In genomic region chr7:38142736-38143135, GRCh38 we compare ENCODE assay signal across 16 cellular contexts. TPM values are rescaled to one million over a fixed set of nuclear protein-coding genes. Genes with fewer than 3 reads are reported as not detected.
DNase-seq lines count a peak whose midpoint lies in the region; ATAC-seq, FAIRE-seq and TF ChIP-seq lines count a peak whose summit lies in the region.
"Had no signal": no experiment of that assay in that cellular context is flagged by ENCODE, and none has a peak within 500 bp of the region (broad histone marks: within the 10 kb centered on the region; RNA-seq: fewer than 3 reads in every experiment).

No MANE protein-coding gene starts in this region.

- H3K36me3 Mint-ChIP-seq in activated naive CD8-positive, alpha-beta T cell treated with anti-CD3 and anti-CD28 coated beads, Interleukin-2, amount 50 U/mL, for 24 hours (ENCODE audit: low read depth): no peaks in the 10 kb centered on the region
- H3K36me3 Mint-ChIP-seq in T-cell: no peaks in the 10 kb centered on the region

- ATAC-seq in GM18907 (IDR thresholded peaks at IDR 0.05; ENCODE audit: unreplicated experiment) (peak; percentile 84), GM21619 (IDR thresholded peaks at IDR 0.05; ENCODE audit: unreplicated experiment) (peak; percentile 78), HG03045 (IDR thresholded peaks at IDR 0.05; ENCODE audit: unreplicated experiment) (peak; percentile 95), GM12878 (peak; percentile 88), T-cell (replicated peaks in 1 of 4) (no peak)
- no peak for ATAC-seq in activated naive CD8-positive, alpha-beta T cell treated with anti-CD3 and anti-CD28 coated beads, Interleukin-2, amount 50 U/mL, for 24 hours

- BruUV-seq in GM12878 (replicated peaks; lab: Mats Ljungman, UMichigan): no TSS peak

- H4K20me1 ChIP-seq in GM12878 (ENCODE audit: control insufficient read depth, insufficient read depth): no peaks in the 10 kb centered on the region
- H4K20me1 ChIP-seq: BLaER1 treated with 17β-estradiol and CSF1 and Interleukin-3, amounts not matched to agents 10 nM and 100 nM had no signal

- H3K9ac ChIP-seq in GM12878 (ENCODE audit: control insufficient read depth, insufficient read depth, low read length): no peak overlapping the region
- H3K9ac ChIP-seq: BLaER1 treated with 17β-estradiol and CSF1 and Interleukin-3, amounts not matched to agents 10 nM and 100 nM had no signal

- SMC1A ChIA-PET in GM12878 (lab: Charles Lee; ENCODE audit: uncharacterized antibody, unreplicated experiment): interaction anchor here (0.7 to 1.5 kb wide), 6 partner anchors 9 to 73 kb away, joined by 3 to 7 read pairs (median 4); no protein-coding TSS in a partner anchor

- TF ChIP-seq POLR2A in GM12878 (IDR thresholded peaks at IDR 0.05; ENCODE audit: low read depth, low read length) (no peak), ovary (IDR thresholded peaks at IDR 0.05) (no peak)

- H3K27me3 Mint-ChIP-seq in activated naive CD8-positive, alpha-beta T cell treated with anti-CD3 and anti-CD28 coated beads, Interleukin-2, amount 50 U/mL, for 24 hours: no peaks in the 10 kb centered on the region
- peaks cover 0 to 4% of the 10 kb centered on the region in 2 donors for H3K27me3 Mint-ChIP-seq in T-cell

- RAD21 ChIA-PET in GM12878 (lab: Charles Lee; ENCODE audit: unreplicated experiment): interaction anchor here (0.6 to 0.9 kb wide), 2 partner anchors 35 to 241 kb away, joined by 3 to 4 read pairs; partner anchors contain the start of gene STARD3NL

- H2AFZ ChIP-seq in GM12878 (ENCODE audit: control insufficient read depth, low read depth, low read length): no peak overlapping the region

- in situ Hi-C loops in GM12878 (cut with MboI): no loop called here

- H3K4me3 ChIP-seq in GM12878 (no peak overlapping the region), ovary (no peak overlapping the region), tibial artery (no peak overlapping the region)
- H3K4me3 ChIP-seq: BLaER1 treated with 17β-estradiol and CSF1 and Interleukin-3, amounts not matched to agents 10 nM and 100 nM had no signal

- 47% methylated on average over 3 of the region's 3 CpGs for WGBS in GM12878 (ENCODE audit: insufficient coverage, insufficient replicate concordance, low lambda C conversion rate, missing lambda C conversion rate)
- WGBS in ovary, 3 donors: 64 to 73% (median 68%) methylated on average over 3 of the region's 3 CpGs

- no peak for TF ChIP-seq CTCF in GM12878 (IDR thresholded peaks at IDR 0.05 in 2 of 3, conservative IDR thresholded peaks at IDR 0.05 in 1 of 3; ENCODE audit: control insufficient read depth in 2 of 3, extremely low read depth in 1 of 3, insufficient read depth in 1 of 3, low read depth in 3 of 3, low read length in 3 of 3)
- TF ChIP-seq CTCF in ovary (IDR thresholded peaks at IDR 0.05): no peak
- no peak for TF ChIP-seq CTCF in tibial artery (IDR thresholded peaks at IDR 0.05)

- H3K4me2 ChIP-seq in GM12878 (ENCODE audit: control insufficient read depth, insufficient read depth): no peak overlapping the region
- H3K4me2 ChIP-seq: BLaER1 treated with 17β-estradiol and CSF1 and Interleukin-3, amounts not matched to agents 10 nM and 100 nM had no signal

- CTCF ChIA-PET in GM12878 (lab: Yijun Ruan, JAX): interaction anchor here (0.5 to 2.6 kb wide), 11 partner anchors 11 to 693 kb away, joined by 3 to 9 read pairs (median 4); partner anchors contain the start of gene SFRP4
- CTCF ChIA-PET in T-cell (lab: Charles Lee): interaction anchor here in 1 of 2 donors (0.7 kb wide), 1 partner anchor 26 kb away, joined by 5 read pairs; no protein-coding TSS in a partner anchor

- no peak overlapping the region for H3K27ac ChIP-seq in GM12878 (ENCODE audit: control insufficient read depth, insufficient read depth)
- H3K27ac ChIP-seq in ovary: no peak overlapping the region
- H3K27ac ChIP-seq in tibial artery: no peak overlapping the region
- H3K27ac ChIP-seq: BLaER1 treated with 17β-estradiol and CSF1 and Interleukin-3, amounts not matched to agents 10 nM and 100 nM; neutrophil had no signal

- no peak overlapping the region for H3K4me3 Mint-ChIP-seq in activated naive CD8-positive, alpha-beta T cell treated with anti-CD3 and anti-CD28 coated beads, Interleukin-2, amount 50 U/mL, for 24 hours
- no peak overlapping the region for H3K4me3 Mint-ChIP-seq in T-cell
- H3K4me3 Mint-ChIP-seq: activated T-helper 1 cell treated with anti-CD3 and anti-CD28 coated beads, Interleukin-12 subunit alpha, Interleukin-12 subunit beta, Interleukin-2, Interleukin-4 antibody, amounts not matched to agents 30 ng/mL and 10 ng/mL and 1 ng/mL, durations not matched to agents 14 hours and 24 hours and 36 hours; HFFc6 had no signal

- FAIRE-seq in GM12878 (lab: Jason Lieb, UNC): peak; percentile 64

- H3K27ac Mint-ChIP-seq in activated naive CD8-positive, alpha-beta T cell treated with anti-CD3 and anti-CD28 coated beads, Interleukin-2, amount 50 U/mL, for 24 hours: no peak overlapping the region
- H3K27ac Mint-ChIP-seq in T-cell: no peak overlapping the region
- H3K27ac Mint-ChIP-seq: activated T-helper 1 cell treated with anti-CD3 and anti-CD28 coated beads, Interleukin-12 subunit alpha, Interleukin-12 subunit beta, Interleukin-2, Interleukin-4 antibody, amounts not matched to agents 30 ng/mL and 10 ng/mL and 1 ng/mL, durations not matched to agents 14 hours and 24 hours and 36 hours; HFFc6 had no signal

- POLR2A ChIA-PET in GM12878 (lab: Charles Lee): interaction anchor here (0.7 kb wide), 1 partner anchor 44 kb away, joined by 3 read pairs; no protein-coding TSS in a partner anchor
- POLR2A ChIA-PET in T-cell (lab: Charles Lee): interaction anchor here in 1 of 2 donors (0.6 kb wide), 1 partner anchor 241 kb away, joined by 6 read pairs; no protein-coding TSS in a partner anchor

- no peaks in the 10 kb centered on the region for H3K36me3 ChIP-seq in GM12878 (ENCODE audit: control insufficient read depth in 2 of 2, insufficient read depth in 2 of 2, low read length in 1 of 2)
- no peaks in the 10 kb centered on the region for H3K36me3 ChIP-seq in ovary
- no peaks in the 10 kb centered on the region for H3K36me3 ChIP-seq in tibial artery
- H3K36me3 ChIP-seq: BLaER1 treated with 17β-estradiol and CSF1 and Interleukin-3, amounts not matched to agents 10 nM and 100 nM; neutrophil had no signal

- peaks cover 7% of the 10 kb centered on the region for H3K4me1 ChIP-seq in GM12878 (ENCODE audit: control insufficient read depth, insufficient read depth, low read length)
- no peaks in the 10 kb centered on the region for H3K4me1 ChIP-seq in ovary (ENCODE audit: insufficient read depth)
- H3K4me1 ChIP-seq in tibial artery: no peaks in the 10 kb centered on the region
- H3K4me1 ChIP-seq: BLaER1 treated with 17β-estradiol and CSF1 and Interleukin-3, amounts not matched to agents 10 nM and 100 nM had no signal

- TF ChIP-seq RAD21 in GM12878 (IDR thresholded peaks at IDR 0.05; ENCODE audit: insufficient read depth, low read depth, low read length): no peak

- H3K27me3 ChIP-seq in GM12878 (replicated peaks in 1 of 2; ENCODE audit: control insufficient read depth in 2 of 2, insufficient read depth in 2 of 2, low read length in 1 of 2): no peaks in the 10 kb centered on the region
- H3K27me3 ChIP-seq in ovary: no peaks in the 10 kb centered on the region
- H3K27me3 ChIP-seq in tibial artery: no peaks in the 10 kb centered on the region
- H3K27me3 ChIP-seq: BLaER1 treated with 17β-estradiol and CSF1 and Interleukin-3, amounts not matched to agents 10 nM and 100 nM; neutrophil had no signal

- no peaks in the 10 kb centered on the region for H3K4me1 Mint-ChIP-seq in activated naive CD8-positive, alpha-beta T cell treated with anti-CD3 and anti-CD28 coated beads, Interleukin-2, amount 50 U/mL, for 24 hours
- no peaks in the 10 kb centered on the region for H3K4me1 Mint-ChIP-seq in T-cell

- no peaks in the 10 kb centered on the region for H3K79me2 ChIP-seq in GM12878 (ENCODE audit: control insufficient read depth, insufficient read depth, low read length)

- TF ChIP-seq EP300 in GM12878 (IDR thresholded peaks at IDR 0.05; ENCODE audit: borderline replicate concordance in 1 of 2, control insufficient read depth in 1 of 2, low read depth in 2 of 2, low read length in 2 of 2): no peak
- no peak for TF ChIP-seq EP300 in ovary (IDR thresholded peaks at IDR 0.05)

- peak; percentile 46 for DNase-seq in GM12878 (ENCODE audit: low read depth, low spot score)
- DNase-seq in activated naive CD8-positive, alpha-beta T cell treated with anti-CD3 and anti-CD28 coated beads, Interleukin-2, amount 50 U/mL, for 24 hours: no peak
- no peak for DNase-seq in ovary
- DNase-seq in tibial artery: no peak
- no peak for DNase-seq in T-cell
- DNase-seq: activated CD4-positive, alpha-beta T cell treated with anti-CD3 and anti-CD28 coated beads, Interleukin-2, amount 50 U/mL, for 1 hour; aorta; HFFc6; IMR-90; NCI-H1105 treated with DMSO at 0.1 percent for 48 hours had no signal

- intact Hi-C loops in GM12878 (cut with micrococcal nuclease; ENCODE audit: unreplicated experiment) (no loop called here), ovary (cut with DNase I) (no loop called here), tibial artery (cut with DNase I; ENCODE audit: low total_unique reads) (no loop called here)

- no peaks in the 10 kb centered on the region for H3K9me3 Mint-ChIP-seq in activated naive CD8-positive, alpha-beta T cell treated with anti-CD3 and anti-CD28 coated beads, Interleukin-2, amount 50 U/mL, for 24 hours
- H3K9me3 Mint-ChIP-seq in T-cell: no peaks in the 10 kb centered on the region
- H3K9me3 Mint-ChIP-seq: activated T-helper 1 cell treated with anti-CD3 and anti-CD28 coated beads, Interleukin-12 subunit alpha, Interleukin-12 subunit beta, Interleukin-2, Interleukin-4 antibody, amounts not matched to agents 30 ng/mL and 10 ng/mL and 1 ng/mL, durations not matched to agents 14 hours and 24 hours and 36 hours; HFFc6 had no signal

- H3K9me3 ChIP-seq in GM12878 (replicated peaks; ENCODE audit: control insufficient read depth, insufficient read depth, low read length) (peaks cover 2% of the 10 kb centered on the region; the same call in 2 of the 3 replicates), ovary (no peaks in the 10 kb centered on the region), tibial artery (no peaks in the 10 kb centered on the region)
- H3K9me3 ChIP-seq: BLaER1 treated with 17β-estradiol and CSF1 and Interleukin-3, amounts not matched to agents 10 nM and 100 nM; neutrophil had no signal

RNA-seq across cellular contexts. Expression of gene STARD3NL, which starts 35.3 kb away (rescaled TPM):
- 81.2 and 83.7 TPM in 2 replicates for total RNA-seq in GM12878 (2013; cell fraction: nucleolus; rRNA removed)
- total RNA-seq in GM12878 (2014; rRNA removed) (85.0 and 103 TPM in 2 replicates), GM12878 (2014; rRNA removed; fragmentation: Illumina TruSeq; extraction: Trizol) (75.2 and 80.4 TPM in 2 replicates), GM12878 (2021) (62.9 and 66.1 TPM in 2 replicates), ovary (10 to 100 TPM; 24.4 to 44.3 (median 35.3) TPM), T-cell (10 to 100 TPM; 12.1 to 13.5 (median 12.5) TPM)
- 27.6 TPM for polyA plus RNA-seq in GM12878 (2011; ENCODE audit: low read depth)
- polyA plus RNA-seq in GM12878 (2011; rRNA removed) (133 and 173 TPM in 2 replicates), GM12878 (2014; fragmentation: Illumina TruSeq; extraction: Trizol) (80.1 and 91.5 TPM in 2 replicates), GM12878 (2014; fragmentation: Nextera tagmentation; extraction: Ambion mirVana) (100 to 1,000 TPM in 1 of 2 experiments, 10 to 100 TPM in 1; 76.4 to 101 TPM), GM12878 (2014; rRNA removed) (71.3 and 86.3 TPM in 2 replicates), GM12878 (2016; fragmentation: Nextera tagmentation; extraction: Ambion mirVana) (100 to 1,000 TPM; 120 to 128 TPM), ovary (10 to 100 TPM; 35.7 to 50.1 TPM)
- polyA plus RNA-seq in GM12878 (2011; cell fraction: cytosol; rRNA removed): 61.8 and 66.8 TPM in 2 replicates
- 44.3 and 53.4 TPM in 2 replicates for polyA plus RNA-seq in GM12878 (2011; cell fraction: nucleus; rRNA removed)
- 35.5 and 48.1 TPM in 2 replicates for polyA plus RNA-seq in GM12878 (2012)
- 50.3 and 64.1 TPM in 2 replicates for polyA minus RNA-seq in GM12878 (2011; rRNA and poly(A)+ RNA removed)
- 14.7 and 17.2 TPM in 2 replicates for polyA minus RNA-seq in GM12878 (2011; cell fraction: cytosol; rRNA and poly(A)+ RNA removed)
- 31.4 and 42.0 TPM in 2 replicates for polyA minus RNA-seq in GM12878 (2011; cell fraction: nucleus; rRNA and poly(A)+ RNA removed)

Comparison
In these comparisons a context has a peak if more than half of its experiments do, and no peak if none do; other contexts are left out.
1. ATAC-seq: peak in GM18907 (single experiment), GM21619 (single experiment), HG03045 (single experiment) and GM12878 (single experiment); none in activated naive CD8-positive, alpha-beta T cell treated with anti-CD3 and anti-CD28 coated beads, Interleukin-2, amount 50 U/mL, for 24 hours (single experiment) and T-cell (0 of 4).